In the genomic region with DNA sequence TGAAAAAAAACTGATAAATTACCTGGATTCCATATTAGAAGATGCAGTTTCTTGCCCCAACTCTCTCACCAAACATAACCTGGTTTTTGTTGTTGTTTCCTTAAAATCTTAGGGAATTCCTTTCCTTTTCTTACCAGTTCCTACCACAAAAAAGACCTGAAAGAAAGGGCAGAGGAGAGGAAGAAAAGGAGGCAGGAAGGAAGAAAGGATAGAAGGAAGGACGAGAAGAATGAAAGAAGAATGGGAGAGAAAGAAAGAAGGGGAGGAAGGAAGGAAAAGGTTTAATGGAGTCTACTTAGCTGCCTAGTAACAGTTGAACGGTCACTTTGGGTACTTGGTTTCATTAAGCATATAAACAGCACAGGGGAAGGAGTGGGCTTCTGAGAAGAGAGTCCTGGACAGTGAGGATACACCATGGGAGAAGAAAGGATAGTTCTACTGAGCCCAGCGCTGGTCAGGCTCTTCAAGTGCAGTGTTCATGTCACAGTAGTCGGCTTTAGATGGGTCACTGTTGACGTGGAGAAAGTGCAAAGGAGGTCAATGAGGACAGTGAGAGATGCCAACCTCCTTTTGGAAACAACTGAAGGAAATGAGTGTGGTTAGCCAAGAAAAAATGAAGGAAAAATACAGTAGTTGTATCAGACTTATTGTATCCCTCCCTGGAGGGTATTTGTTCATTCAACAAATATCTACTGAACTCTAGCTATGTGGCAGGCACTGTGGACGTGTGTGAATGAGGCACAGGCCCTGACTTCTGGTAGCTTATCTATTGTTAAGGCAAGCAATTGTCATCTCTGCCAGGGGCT, we compare ENCODE assay signal across 8 cellular contexts. TPM values are rescaled to one million over a fixed set of nuclear protein-coding genes. Genes with fewer than 3 reads are reported as not detected.
A peak's percentile ranks its signal among the peaks of the same experiment; 100 is the strongest.
DNase-seq lines count a peak whose midpoint lies in the region; ATAC-seq, FAIRE-seq and TF ChIP-seq lines count a peak whose summit lies in the region.

No MANE protein-coding gene starts in this region.

- no peaks in the 10 kb centered on the region for H3K9me3 Mint-ChIP-seq in T-cell

- H3K4me3 Mint-ChIP-seq in T-cell, result peak overlapping the region; percentile 82 to 98 (median 89)

- H3K4me2 ChIP-seq in GM23248 (ENCODE audit: unreplicated experiment) (peak overlapping the region; percentile 80), fibroblast of lung (ENCODE audit: extremely low read depth, insufficient read depth, low read length) (peak overlapping the region; percentile 85)

- peaks cover 38% of the 10 kb centered on the region for H3K79me2 ChIP-seq in GM23248 (ENCODE audit: insufficient read depth)
- peaks cover 37% of the 10 kb centered on the region for H3K79me2 ChIP-seq in fibroblast of lung (ENCODE audit: control insufficient read depth, insufficient read depth, low read length)

- TF ChIP-seq CTCF in fibroblast of lung (conservative IDR thresholded peaks at IDR 0.05 in 1 of 2, IDR thresholded peaks at IDR 0.05 in 1 of 2; ENCODE audit: low read depth in 1 of 2, low read length in 2 of 2), result no peak

- H3K27ac Mint-ChIP-seq in T-cell, result peak overlapping the region; percentile 82 to 84

- H3K36me3 ChIP-seq in GM23248 (ENCODE audit: low read depth), result no peaks in the 10 kb centered on the region; the same call in 1 of the 2 replicates
- no peaks in the 10 kb centered on the region for H3K36me3 ChIP-seq in fibroblast of lung (ENCODE audit: control insufficient read depth, insufficient read depth, low read length)

- H3F3A ChIP-seq in GM23248 (ENCODE audit: insufficient read depth), result peaks cover 45% of the 10 kb centered on the region

- H3K4me1 ChIP-seq in GM23248 (ENCODE audit: insufficient read depth) (peaks cover 43% of the 10 kb centered on the region), fibroblast of lung (ENCODE audit: control insufficient read depth, extremely low read depth, insufficient read depth, low read length) (peaks cover 16% of the 10 kb centered on the region)

- peaks cover 0 to 3% of the 10 kb centered on the region in 2 donors for H3K27me3 Mint-ChIP-seq in T-cell

- H3K27me3 ChIP-seq in GM23248 (replicated peaks; ENCODE audit: insufficient read depth), result no peaks in the 10 kb centered on the region
- no peaks in the 10 kb centered on the region for H3K27me3 ChIP-seq in fibroblast of lung (ENCODE audit: control insufficient read depth, insufficient read depth, low read length)

- in situ Hi-C loops in GM23248 (cut with MboI), result no loop called here

- H3K9ac ChIP-seq in GM23248 (peak overlapping the region; percentile 100), fibroblast of lung (ENCODE audit: insufficient read depth, low read length) (no peak overlapping the region)

- H3K4me1 Mint-ChIP-seq in T-cell, result peaks cover 36 to 43% (median 37%) of the 10 kb centered on the region in 3 donors

- H3K27ac ChIP-seq in GM23248 (peak overlapping the region; percentile 98), fibroblast of lung (ENCODE audit: insufficient read depth, low read length) (peak overlapping the region; percentile 69)

- H3K9me3 ChIP-seq in GM23248 (ENCODE audit: low read depth) (no peaks in the 10 kb centered on the region), fibroblast of lung (ENCODE audit: control insufficient read depth, insufficient read depth, low read depth, low read length) (no peaks in the 10 kb centered on the region)

- peaks cover 9% of the 10 kb centered on the region for H3K36me3 Mint-ChIP-seq in T-cell

- ATAC-seq in T-cell (replicated peaks in 1 of 4) (no peak), sciatic nerve (peak; percentile 18), HG02678 (IDR thresholded peaks at IDR 0.05; ENCODE audit: unreplicated experiment) (no peak), GM21367 (IDR thresholded peaks at IDR 0.05; ENCODE audit: unreplicated experiment) (no peak)

- no peak for FAIRE-seq in HTR-8/SVneo (lab: Jason Lieb, UNC)

- WGBS in GM23248 (ENCODE audit: low coverage in 1 of 2, low lambda C conversion rate in 2 of 2, missing lambda C conversion rate in 2 of 2), 2 experiments, result 38 to 40% methylated on average over 6 of the region's 6 CpGs

- intact Hi-C loops in sciatic nerve (cut with DNase I), result no loop called here

- peak; percentile 71 for DNase-seq in GM23248
- DNase-seq in T-cell, result no peak
- peak in 1 of 2 donors; percentile 35 for DNase-seq in fibroblast of lung (ENCODE audit: low read depth in 2 of 2)
- DNase-seq in sciatic nerve (ENCODE audit: low spot score), result no peak
- DNase-seq in CD1c-positive myeloid dendritic cell (ENCODE audit: extremely low spot score), result no peak
- no peak for DNase-seq in HTR-8/SVneo (ENCODE audit: insufficient read length, low spot score)

- H4K20me1 ChIP-seq in GM23248 (ENCODE audit: insufficient read depth) (peaks cover 16% of the 10 kb centered on the region), fibroblast of lung (ENCODE audit: control insufficient read depth, extremely low read depth, insufficient read depth, low read length) (no peaks in the 10 kb centered on the region)

- H3K4me3 ChIP-seq in GM23248, result peak overlapping the region; percentile 96
- H3K4me3 ChIP-seq in fibroblast of lung (replicated peaks in 1 of 4; ENCODE audit: control extremely low read depth in 1 of 4, insufficient read depth in 1 of 4, low read depth in 3 of 4, low read length in 4 of 4), result peak overlapping the region in 3 of 4 experiments; percentile 32 to 86 (median 77)

- H2AFZ ChIP-seq in GM23248, result peak overlapping the region; percentile 58
- no peak overlapping the region for H2AFZ ChIP-seq in fibroblast of lung (ENCODE audit: low read length)

- CTCF ChIA-PET in T-cell (lab: Charles Lee), result interaction anchor here in 1 of 2 donors (0.6 kb wide), 1 partner anchor 11 kb away, joined by 3 read pairs; no protein-coding TSS in a partner anchor

- POLR2A ChIA-PET in T-cell (lab: Charles Lee), result interaction anchor here in 1 of 2 donors (0.5 kb wide), 1 partner anchor 1798 kb away, joined by 3 read pairs; no protein-coding TSS in a partner anchor

- no peaks in the 10 kb centered on the region for H3K9me2 ChIP-seq in GM23248 (ENCODE audit: insufficient read depth)

RNA-seq across cellular contexts. Expression of gene CHIC2, which starts 1.1 kb away (rescaled TPM):
- total RNA-seq in GM23248 (2014; rRNA removed; shearing (Covaris generic)), result 111 and 126 TPM in 2 replicates
- polyA plus RNA-seq in GM23248 (2016; fragmentation: Nextera tagmentation; extraction: Ambion mirVana) (137 and 142 TPM in 2 replicates), fibroblast of lung (32.1 and 39.4 TPM in 2 replicates)
- total RNA-seq in T-cell (10 to 100 TPM; 38.8 to 59.3 (median 40.5) TPM), fibroblast of lung (48.8 and 52.0 TPM in 2 replicates), sciatic nerve (34.2 TPM)
- 22.7 and 29.0 TPM in 2 replicates for polyA plus RNA-seq in fibroblast of lung (2012)
- 0.82 and 3.2 TPM in 2 replicates for polyA minus RNA-seq in fibroblast of lung (ENCODE audit: low replicate concordance)

RNA-seq across cellular contexts. Expression of gene GSX2, which starts 34.5 kb away (rescaled TPM):
- total RNA-seq in GM23248 (2014; rRNA removed; shearing (Covaris generic)), result not detected in 2 replicates
- polyA plus RNA-seq in GM23248 (2016; fragmentation: Nextera tagmentation; extraction: Ambion mirVana) (not detected in 2 replicates), fibroblast of lung (0.05 and 0.15 TPM in 2 replicates)
- total RNA-seq in T-cell (not detected), fibroblast of lung (0.33 TPM in 1 of 2 replicates, not detected in the other), sciatic nerve (0.58 TPM)
- 0.25 and 0.29 TPM in 2 replicates for polyA plus RNA-seq in fibroblast of lung (2012)
- polyA minus RNA-seq in fibroblast of lung (ENCODE audit: low replicate concordance), result not detected in 2 replicates
